Comparison of ENCODE assay signal across 8 cellular contexts in the genomic region with DNA sequence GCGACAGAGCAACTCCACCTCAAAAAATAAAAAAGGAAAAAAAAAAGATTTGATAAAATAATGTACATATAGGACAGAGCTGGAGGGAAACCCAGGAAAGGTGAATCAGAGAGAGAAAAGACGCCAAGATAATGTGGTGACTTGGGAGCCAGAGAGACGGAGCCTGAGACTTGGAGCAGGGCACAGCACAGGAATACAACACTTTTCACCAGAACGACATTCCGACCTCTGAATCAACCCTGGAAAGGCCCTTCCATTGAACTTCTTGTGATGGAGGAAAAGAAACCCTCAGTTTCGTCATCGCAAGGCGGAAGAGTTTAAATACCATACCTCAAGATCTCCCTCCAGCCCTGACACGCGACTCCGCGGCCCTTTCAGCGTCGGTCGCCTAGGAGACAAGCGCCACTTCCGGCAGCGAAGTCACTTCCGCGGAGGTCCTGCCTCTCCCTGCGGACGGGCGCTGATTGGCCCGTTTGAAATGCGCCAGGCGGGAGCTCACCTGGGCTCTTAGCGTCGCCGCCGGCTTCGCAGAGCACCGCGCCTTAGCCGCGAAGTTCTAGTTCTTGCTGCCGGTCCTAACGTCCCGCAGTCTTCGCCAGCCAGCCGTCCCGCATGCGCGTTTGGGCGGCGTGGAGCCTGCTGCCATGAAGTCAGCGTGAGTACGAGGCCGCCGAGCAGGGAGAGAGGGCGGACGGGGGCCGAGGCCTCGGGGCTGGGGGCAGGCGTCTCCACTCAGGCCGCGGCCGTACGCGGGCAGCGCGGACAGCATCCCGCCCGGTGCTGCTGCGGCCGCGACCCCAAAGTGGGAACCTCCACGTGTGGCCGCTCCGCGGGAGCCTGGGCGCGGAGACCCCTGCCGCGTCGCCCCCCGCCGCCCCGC. TPM values are rescaled to one million over a fixed set of nuclear protein-coding genes. Genes with fewer than 3 reads are reported as not detected.
A peak's percentile ranks its signal among the peaks of the same experiment; 100 is the strongest.
DNase-seq lines count a peak whose midpoint lies in the region; ATAC-seq and TF ChIP-seq lines count a peak whose summit lies in the region.

A gene (plus strand): TSS at position 528 of the 880 bp plus-strand sequence. CDS start 117 bp downstream, at position 645.

- peaks cover 14% of the 10 kb centered on the region for H3K27me3 Mint-ChIP-seq in activated CD4-positive, alpha-beta memory T cell treated with anti-CD3 and anti-CD28 coated beads for 36 hours

- POLR2A ChIA-PET in activated CD4-positive, alpha-beta memory T cell treated with anti-CD3 and anti-CD28 coated beads for 36 hours (lab: Charles Lee) = interaction anchor here (0.6 to 2.0 kb wide), 4 partner anchors 10 to 48 kb away, joined by 3 to 28 read pairs (median 4); a partner anchor contains a TSS

- CTCF ChIA-PET in activated CD4-positive, alpha-beta memory T cell treated with anti-CD3 and anti-CD28 coated beads for 36 hours (lab: Charles Lee) = interaction anchor here (0.5 to 3.0 kb wide), 6 partner anchors 19 to 252 kb away, joined by 3 to 14 read pairs (median 3); no protein-coding TSS in a partner anchor

- peaks cover 21% of the 10 kb centered on the region for H3K36me3 Mint-ChIP-seq in activated CD4-positive, alpha-beta memory T cell treated with anti-CD3 and anti-CD28 coated beads for 36 hours

- peak; percentile 96 for DNase-seq in CD1c-positive myeloid dendritic cell (ENCODE audit: extremely low spot score)
- DNase-seq in NCI-H82 treated with DMSO at 0.1 percent for 48 hours (lab: John Stamatoyannopoulos, UW; ENCODE audit: unreplicated experiment) = peak; percentile 75
- DNase-seq in activated CD4-positive, alpha-beta memory T cell treated with anti-CD3 and anti-CD28 coated beads for 36 hours = peak; percentile 95
- peak; percentile 93 for DNase-seq in ecto neural progenitor cell (ENCODE audit: low spot score)
- DNase-seq in lower leg skin (ENCODE audit: low spot score in 2 of 2) = peak; percentile 81 to 96
- peak; percentile 84 to 90 for DNase-seq in stimulated activated CD4-positive, alpha-beta T cell treated with anti-CD3 and anti-CD28 coated beads, Interleukin-4, amount 100 ng/mL, for 48 hours (ENCODE audit: low read depth in 2 of 2)

- peak within 1 kb of the TSS; percentile 20 for H3K27ac Mint-ChIP-seq in activated CD4-positive, alpha-beta memory T cell treated with anti-CD3 and anti-CD28 coated beads for 36 hours

- no peaks in the 10 kb centered on the region for H3K9me3 Mint-ChIP-seq in activated CD4-positive, alpha-beta memory T cell treated with anti-CD3 and anti-CD28 coated beads for 36 hours

- intact Hi-C loops in activated CD4-positive, alpha-beta memory T cell treated with anti-CD3 and anti-CD28 coated beads for 36 hours (cut with micrococcal nuclease) = loop anchor here (1.0 to 5.0 kb wide), 5 partner anchors 29 to 352 kb away; a partner anchor contains a TSS
- intact Hi-C loops in lower leg skin (cut with DNase I; ENCODE audit: low total_unique reads) = no loop called here

- peak within 1 kb of the TSS; percentile 82 for H3K4me3 Mint-ChIP-seq in activated CD4-positive, alpha-beta memory T cell treated with anti-CD3 and anti-CD28 coated beads for 36 hours

- TF ChIP-seq POLR2A in lower leg skin (IDR thresholded peaks at IDR 0.05) = no peak

- peaks cover 13% of the 10 kb centered on the region for H3K4me1 Mint-ChIP-seq in activated CD4-positive, alpha-beta memory T cell treated with anti-CD3 and anti-CD28 coated beads for 36 hours (ENCODE audit: low read depth)

- WGBS in lower leg skin, 2 donors = 2 to 4% methylated on average over 26 to 34 of the region's 78 CpGs

- TF ChIP-seq CTCF in lower leg skin (IDR thresholded peaks at IDR 0.05) = no peak

- H3K4me3 ChIP-seq in lower leg skin (ENCODE audit: low read depth, poor library complexity, severe bottlenecking) = peak within 1 kb of the TSS; percentile 70

- ATAC-seq in GM19397 (IDR thresholded peaks at IDR 0.05; ENCODE audit: unreplicated experiment) = peak; percentile 93
- ATAC-seq in HG03571 (IDR thresholded peaks at IDR 0.05; ENCODE audit: unreplicated experiment) = peak; percentile 92

RNA-seq across cellular contexts. Expression of the gene that starts here (rescaled TPM):
- 10 to 100 TPM; 55.6 to 63.1 TPM for total RNA-seq in activated CD4-positive, alpha-beta memory T cell treated with anti-CD3 and anti-CD28 coated beads for 36 hours
- total RNA-seq in lower leg skin = 1 to 10 TPM; 2.7 to 5.7 (median 3.1) TPM

Comparison
In these comparisons a context has a peak if more than half of its experiments do, and no peak if none do; other contexts are left out.
1. Peak in every context shown above with its lines: DNase-seq, ATAC-seq and H3K4me3 ChIP-seq.
2. RNA of the gene that starts here (total RNA-seq): 55.6 to 63.1 TPM in activated CD4-positive, alpha-beta memory T cell treated with anti-CD3 and anti-CD28 coated beads for 36 hours; 2.7 to 5.7 TPM in lower leg skin; every median in the first group is over 4 times any median in the second.